In genomic region chr17:43129671-43130010, GRCh38 we compare ENCODE assay signal across 15 cellular contexts. TPM values are rescaled to one million over a fixed set of nuclear protein-coding genes. Genes with fewer than 3 reads are reported as not detected.
DNase-seq lines count a peak whose midpoint lies in the region; ATAC-seq, FAIRE-seq and TF ChIP-seq lines count a peak whose summit lies in the region.
"Had no signal": no experiment of that assay in that cellular context is flagged by ENCODE, and none has a peak within 500 bp of the region (broad histone marks: within the 10 kb centered on the region; RNA-seq: fewer than 3 reads in every experiment).

No MANE protein-coding gene starts in this region.

- H3K9me1 ChIP-seq in K562 (ENCODE audit: control insufficient read depth, insufficient read depth, low read length) = no peaks in the 10 kb centered on the region
- H3K9me1 ChIP-seq in keratinocyte (ENCODE audit: control insufficient read depth, extremely low read depth, insufficient read depth, low read length) = no peaks in the 10 kb centered on the region

- peak overlapping the region; percentile 20 for H3K4me3 Mint-ChIP-seq in CD4-positive, alpha-beta T cell
- H3K4me3 Mint-ChIP-seq: IgD-negative memory B cell, neural crest cell had no signal

- no peaks in the 10 kb centered on the region for H3K9me3 ChIP-seq in CD4-positive, alpha-beta T cell (ENCODE audit: control insufficient read depth, low read length)
- H3K9me3 ChIP-seq in K562 (replicated peaks; ENCODE audit: control insufficient read depth, insufficient read depth, low read depth, low read length) (no peaks in the 10 kb centered on the region), keratinocyte (ENCODE audit: control insufficient read depth, low read depth, low read length) (no peaks in the 10 kb centered on the region), psoas muscle (no peaks in the 10 kb centered on the region), SJCRH30 (replicated peaks) (no peaks in the 10 kb centered on the region)

- TF ChIP-seq EP300 in K562 (IDR thresholded peaks at IDR 0.05; ENCODE audit: low read length) = no peak

- WGBS in K562 (ENCODE audit: insufficient coverage, low coverage, missing lambda C conversion rate) = 86% methylated on average over 11 of the region's 11 CpGs
- WGBS in psoas muscle, 3 donors = 64 to 73% (median 73%) methylated on average over 11 of the region's 11 CpGs

- H4K20me1 ChIP-seq in K562 (replicated peaks; ENCODE audit: control insufficient read depth, insufficient read depth, low read length) = no peaks in the 10 kb centered on the region
- H4K20me1 ChIP-seq in keratinocyte (ENCODE audit: control insufficient read depth, extremely low read depth, insufficient read depth, low read length) = no peaks in the 10 kb centered on the region

- H3K27me3 Mint-ChIP-seq in CD4-positive, alpha-beta T cell = no peaks in the 10 kb centered on the region
- H3K27me3 Mint-ChIP-seq: IgD-negative memory B cell had no signal

- TF ChIP-seq RAD21 in K562 (CRISPR knock-in tag; conservative IDR thresholded peaks at IDR 0.05 in 1 of 2, IDR thresholded peaks at IDR 0.05 in 1 of 2) = no peak

- in situ Hi-C loops in K562 (cut with MboI) = no loop called here

- H3K4me1 ChIP-seq in K562 (replicated peaks in 1 of 2; ENCODE audit: control insufficient read depth in 2 of 2, insufficient read depth in 2 of 2, low read length in 2 of 2) (peaks cover 4 to 13% of the 10 kb centered on the region in 2 experiments; a peak in 4 of 5 replicates), keratinocyte (ENCODE audit: control insufficient read depth, extremely low read depth, insufficient read depth, low read length) (peaks cover 27% of the 10 kb centered on the region), psoas muscle (peaks cover 7% of the 10 kb centered on the region), SJCRH30 (peaks cover 5% of the 10 kb centered on the region; the same call in 1 of the 2 replicates)

- H2AFZ ChIP-seq in K562 (ENCODE audit: low read depth, low read length) (no peak overlapping the region), keratinocyte (ENCODE audit: control insufficient read depth, low read length) (peak overlapping the region; percentile 61)

- no peak overlapping the region for H3K4me3 ChIP-seq in K562
- peak overlapping the region; percentile 7 to 32 (median 29) for H3K4me3 ChIP-seq in keratinocyte (ENCODE audit: control insufficient read depth in 2 of 3, extremely low read depth in 1 of 3, insufficient read depth in 2 of 3, low read depth in 1 of 3, low read length in 3 of 3)
- H3K4me3 ChIP-seq in psoas muscle = peak overlapping the region; percentile 22
- no peak overlapping the region for H3K4me3 ChIP-seq in SJCRH30
- H3K4me3 ChIP-seq: GM12878 had no signal

- CTCF ChIA-PET in CD4-positive, alpha-beta T cell (lab: Charles Lee) = no interaction called here
- CTCF ChIA-PET in K562 (lab: Yijun Ruan, JAX; ENCODE audit: low intra/inter-chr PET ratio) = no interaction called here

- peaks cover 40% of the 10 kb centered on the region for H3K79me2 ChIP-seq in K562 (ENCODE audit: control insufficient read depth, insufficient read depth, low read length)
- H3K79me2 ChIP-seq in keratinocyte (ENCODE audit: control insufficient read depth, insufficient read depth, low read length) = peaks cover 26% of the 10 kb centered on the region

- no TSS peak for BruUV-seq in K562 (replicated peaks; lab: Mats Ljungman, UMichigan)

- no peak overlapping the region for H3K9ac ChIP-seq in K562 (ENCODE audit: insufficient read depth in 1 of 2, low read depth in 2 of 2, low read length in 2 of 2)
- H3K9ac ChIP-seq in keratinocyte (ENCODE audit: control insufficient read depth, extremely low read depth, insufficient read depth, low read length) = peak overlapping the region; percentile 72

- FAIRE-seq in K562 (lab: Jason Lieb, UNC) (no peak), keratinocyte (lab: Jason Lieb, UNC) (peak; percentile 51)
- FAIRE-seq: GM12878 had no signal

- no peak overlapping the region for H3K27ac Mint-ChIP-seq in CD4-positive, alpha-beta T cell

- intact Hi-C loops in CD4-positive, alpha-beta T cell (cut with DNase I, micrococcal nuclease) = loop anchor here (5.0 to 10.0 kb wide), 7 partner anchors 83 to 297 kb away; partner anchors contain the start of genes RND2 (in 2 of the 2), PSME3 (in 1 of the 2), TMEM106A (in 1 of the 2) and VAT1 (in 1 of the 2)
- intact Hi-C loops in K562 (cut with micrococcal nuclease) (no loop called here), psoas muscle (cut with DNase I) (loop anchor here (5.0 kb wide), 1 partner anchor 43 kb away; the partner anchor contains the start of gene NBR1 (in 2 of the 2))

- ATAC-seq in CD4-positive, alpha-beta T cell (ENCODE audit: poor library complexity) = no peak
- ATAC-seq in K562 (no peak), psoas muscle (no peak), HG03196 (IDR thresholded peaks at IDR 0.05; ENCODE audit: unreplicated experiment) (no peak), HG02970 (IDR thresholded peaks at IDR 0.05; ENCODE audit: low FRiP score, unreplicated experiment) (no peak)
- ATAC-seq: GM12878 had no signal

- POLR2A ChIA-PET in CD4-positive, alpha-beta T cell (lab: Charles Lee) = no interaction called here
- POLR2A ChIA-PET in K562 (lab: Yijun Ruan, JAX) = interaction anchor here (1.1 to 1.2 kb wide), 2 partner anchors 24 to 186 kb away, joined by 4 read pairs; no protein-coding TSS in a partner anchor

- TF ChIP-seq CTCF in CD4-positive, alpha-beta T cell (IDR thresholded peaks at IDR 0.05) = no peak
- no peak for TF ChIP-seq CTCF in K562 (IDR thresholded peaks at IDR 0.05 in 2 of 3, conservative IDR thresholded peaks at IDR 0.05 in 1 of 3; ENCODE audit: insufficient read depth in 2 of 3, low read depth in 1 of 3, low read length in 3 of 3)
- no peak for TF ChIP-seq CTCF in keratinocyte (optimal IDR thresholded peaks at IDR 0.05 in 1 of 3, IDR thresholded peaks at IDR 0.05 in 1 of 3, conservative IDR thresholded peaks at IDR 0.05 in 1 of 3; ENCODE audit: extremely low read depth in 1 of 3, insufficient read depth in 2 of 3, low read length in 3 of 3)
- no peak for TF ChIP-seq CTCF in psoas muscle (IDR thresholded peaks at IDR 0.05)
- no peak for TF ChIP-seq CTCF in GM10266 (IDR thresholded peaks at IDR 0.05; ENCODE audit: control insufficient read depth, insufficient read depth, low read depth, missing control alignments)

- H3K27ac ChIP-seq in CD4-positive, alpha-beta T cell (ENCODE audit: low read depth, low read length) = no peak overlapping the region
- H3K27ac ChIP-seq in K562 (ENCODE audit: extremely low read depth, low read depth, low read length) (no peak overlapping the region), keratinocyte (ENCODE audit: control insufficient read depth, insufficient read depth, low read length) (peak overlapping the region; percentile 81), psoas muscle (no peak overlapping the region), SJCRH30 (no peak overlapping the region)

- peaks cover 24% of the 10 kb centered on the region for H3K4me1 Mint-ChIP-seq in CD4-positive, alpha-beta T cell (ENCODE audit: low read depth)

- no peak for TF ChIP-seq POLR2A in K562 (conservative IDR thresholded peaks at IDR 0.05)

- H3K9me3 Mint-ChIP-seq in CD4-positive, alpha-beta T cell = no peaks in the 10 kb centered on the region
- H3K9me3 Mint-ChIP-seq: IgD-negative memory B cell, neural crest cell had no signal

- dilution Hi-C loops in keratinocyte (cut with MboI; ENCODE audit: extremely low pct_ligation_motif_present, low sequenced_read_pairs) = no loop called here

- no peaks in the 10 kb centered on the region for H3K27me3 ChIP-seq in CD4-positive, alpha-beta T cell (ENCODE audit: control insufficient read depth, insufficient read depth, low read length)
- H3K27me3 ChIP-seq in K562 (ENCODE audit: control insufficient read depth in 2 of 2, insufficient read depth in 2 of 2, low read length in 2 of 2) (no peaks in the 10 kb centered on the region), keratinocyte (ENCODE audit: control insufficient read depth, extremely low read depth, insufficient read depth, low read length) (no peaks in the 10 kb centered on the region), psoas muscle (ENCODE audit: insufficient read depth in 3 of 3, low read length in 2 of 3) (no peaks in the 10 kb centered on the region), SJCRH30 (no peaks in the 10 kb centered on the region)

- no peak overlapping the region for H3K4me2 ChIP-seq in K562 (ENCODE audit: insufficient read depth, low read length)
- H3K4me2 ChIP-seq in keratinocyte (ENCODE audit: control insufficient read depth, extremely low read depth, insufficient read depth, low read depth, low read length) = peak overlapping the region; percentile 67

- no peak for DNase-seq in CD4-positive, alpha-beta T cell
- DNase-seq in K562 (ENCODE audit: extremely low read depth in 1 of 4, low spot score in 3 of 4) (no peak), keratinocyte (ENCODE audit: low read depth, low spot score) (no peak), psoas muscle (no peak), SJCRH30 (no peak), GM10266 (ENCODE audit: extremely low spot score) (no peak)
- DNase-seq: activated CD4-positive, CD25-positive, alpha-beta regulatory T cell treated with anti-CD3 and anti-CD28 coated beads, Interleukin-2, amount 50 U/mL, for 72 hours; foreskin melanocyte; NCI-H187 treated with DMSO at 0.1 percent for 48 hours; retina had no signal

- peaks cover 40% of the 10 kb centered on the region for H3K36me3 Mint-ChIP-seq in CD4-positive, alpha-beta T cell (ENCODE audit: low read depth)

- H3K36me3 ChIP-seq in K562 (ENCODE audit: control insufficient read depth, insufficient read depth, low read length) = peaks cover 48% of the 10 kb centered on the region; the same call in 2 of the 3 replicates
- peaks cover 7 to 10% of the 10 kb centered on the region in 2 experiments for H3K36me3 ChIP-seq in keratinocyte (ENCODE audit: control insufficient read depth in 2 of 2, extremely low read depth in 1 of 2, insufficient read depth in 2 of 2, low read length in 2 of 2)
- peaks cover 0 to 32% of the 10 kb centered on the region in 2 donors for H3K36me3 ChIP-seq in psoas muscle (ENCODE audit: insufficient read depth in 1 of 2, low read depth in 1 of 2)
- peaks cover 10% of the 10 kb centered on the region for H3K36me3 ChIP-seq in SJCRH30

RNA-seq across cellular contexts. Expression of gene BRCA1, which starts 4.5 kb away (rescaled TPM):
- total RNA-seq in CD4-positive, alpha-beta T cell = 1 to 10 TPM; 1.2 to 1.3 TPM
- total RNA-seq in K562 (2011; cell fraction: chromatin; rRNA removed; ENCODE audit: low replicate concordance) = 71.2 and 176 TPM in 2 replicates
- 45.0 and 58.7 TPM in 2 replicates for total RNA-seq in K562 (2011; cell fraction: nucleolus; rRNA removed)
- 95.6 and 115 TPM in 2 replicates for total RNA-seq in K562 (2011; cell fraction: nucleoplasm; rRNA removed)
- 68.4 and 82.5 TPM in 2 replicates for total RNA-seq in K562 (2014; rRNA removed)
- 73.2 and 79.1 TPM in 2 replicates for total RNA-seq in K562 (2014; rRNA removed; fragmentation: Illumina TruSeq; extraction: Trizol)
- 59.0 and 61.6 TPM in 2 replicates for total RNA-seq in K562 (2015; rRNA removed; fragmentation: Illumina TruSeq; extraction: Trizol)
- 60.2 and 62.3 TPM in 2 replicates for total RNA-seq in K562 (2021)
- polyA plus RNA-seq in K562 (2011; rRNA removed) = 49.7 and 95.3 TPM in 2 replicates
- 59.2 and 99.4 TPM in 2 replicates for polyA plus RNA-seq in K562 (2011; cell fraction: cytosol; rRNA removed)
- 34.4 and 81.1 TPM in 2 replicates for polyA plus RNA-seq in K562 (2011; cell fraction: nucleus; rRNA removed)
- 55.7 and 71.7 TPM in 2 replicates for polyA plus RNA-seq in K562 (2012)
- polyA plus RNA-seq in K562 (2014; fragmentation: Illumina TruSeq; extraction: Trizol) = 74.8 and 77.1 TPM in 2 replicates
- 10 to 100 TPM; 25.9 to 35.6 TPM for polyA plus RNA-seq in K562 (2014; fragmentation: Nextera tagmentation; extraction: Ambion mirVana)
- 56.5 and 60.1 TPM in 2 replicates for polyA plus RNA-seq in K562 (2014; rRNA removed)
- 143 and 194 TPM in 2 replicates for polyA minus RNA-seq in K562 (2011; rRNA and poly(A)+ RNA removed)
- polyA minus RNA-seq in K562 (2011; cell fraction: cytosol; rRNA and poly(A)+ RNA removed) = 33.9 and 77.6 TPM in 2 replicates
- 42.5 and 54.0 TPM in 2 replicates for polyA minus RNA-seq in K562 (2011; cell fraction: nucleus; rRNA and poly(A)+ RNA removed)
- 11.1 to 17.2 TPM (median 15.8 TPM) in 3 replicates for polyA plus RNA-seq in keratinocyte
- polyA plus RNA-seq in keratinocyte (2011; ENCODE audit: low read depth) = 3.3 TPM
- 8.1 and 8.9 TPM in 2 replicates for polyA plus RNA-seq in keratinocyte (2011; cell fraction: cytosol; rRNA removed)
- polyA plus RNA-seq in keratinocyte (2011; cell fraction: nucleus; rRNA removed) = 13.8 and 14.1 TPM in 2 replicates
- polyA plus RNA-seq in keratinocyte (2012; ENCODE audit: low replicate concordance) = 1.4 and 14.2 TPM in 2 replicates
- 16.0 to 55.6 TPM (median 51.1 TPM) in 3 replicates for polyA minus RNA-seq in keratinocyte
- polyA minus RNA-seq in keratinocyte (2011; cell fraction: cytosol; rRNA and poly(A)+ RNA removed) = 10.0 TPM
- 9.3 and 20.8 TPM in 2 replicates for polyA minus RNA-seq in keratinocyte (2011; cell fraction: nucleus; rRNA and poly(A)+ RNA removed)
- total RNA-seq in psoas muscle = 1 to 10 TPM; 2.3 to 6.1 (median 3.8) TPM
- polyA plus RNA-seq in psoas muscle = 1 to 10 TPM; 1.5 to 4.6 (median 2.2) TPM
- total RNA-seq in SJCRH30 (2014; rRNA removed; shearing (Covaris generic)) = 60.1 and 65.3 TPM in 2 replicates

RNA-seq across cellular contexts. Expression of gene NBR1, which starts 41.4 kb away (rescaled TPM):
- 10 to 100 TPM; 23.7 TPM for total RNA-seq in CD4-positive, alpha-beta T cell
- 68.0 and 83.8 TPM in 2 replicates for total RNA-seq in K562 (2011; cell fraction: chromatin; rRNA removed; ENCODE audit: low replicate concordance)
- total RNA-seq in K562 (2011; cell fraction: nucleolus; rRNA removed) = 39.7 and 40.1 TPM in 2 replicates
- 55.0 and 61.7 TPM in 2 replicates for total RNA-seq in K562 (2011; cell fraction: nucleoplasm; rRNA removed)
- 37.0 and 38.9 TPM in 2 replicates for total RNA-seq in K562 (2014; rRNA removed)
- total RNA-seq in K562 (2014; rRNA removed; fragmentation: Illumina TruSeq; extraction: Trizol) = 50.2 and 59.5 TPM in 2 replicates
- 33.9 and 36.8 TPM in 2 replicates for total RNA-seq in K562 (2015; rRNA removed; fragmentation: Illumina TruSeq; extraction: Trizol)
- 39.9 and 44.8 TPM in 2 replicates for total RNA-seq in K562 (2021)
- polyA plus RNA-seq in K562 (2011; rRNA removed) = 41.0 and 70.1 TPM in 2 replicates
- polyA plus RNA-seq in K562 (2011; cell fraction: cytosol; rRNA removed) = 25.1 and 31.0 TPM in 2 replicates
- 19.9 and 23.4 TPM in 2 replicates for polyA plus RNA-seq in K562 (2011; cell fraction: nucleus; rRNA removed)
- 33.2 and 53.7 TPM in 2 replicates for polyA plus RNA-seq in K562 (2012)
- 58.6 and 62.8 TPM in 2 replicates for polyA plus RNA-seq in K562 (2014; fragmentation: Illumina TruSeq; extraction: Trizol)
- polyA plus RNA-seq in K562 (2014; fragmentation: Nextera tagmentation; extraction: Ambion mirVana) = 1 to 10 TPM; 4.2 to 7.5 TPM
- polyA plus RNA-seq in K562 (2014; rRNA removed) = 36.2 and 39.9 TPM in 2 replicates
- polyA minus RNA-seq in K562 (2011; rRNA and poly(A)+ RNA removed) = 81.8 and 120 TPM in 2 replicates
- 28.1 and 40.1 TPM in 2 replicates for polyA minus RNA-seq in K562 (2011; cell fraction: cytosol; rRNA and poly(A)+ RNA removed)
- 19.5 and 27.4 TPM in 2 replicates for polyA minus RNA-seq in K562 (2011; cell fraction: nucleus; rRNA and poly(A)+ RNA removed)
- polyA plus RNA-seq in keratinocyte = 65.7 to 70.8 TPM (median 67.7 TPM) in 3 replicates
- polyA plus RNA-seq in keratinocyte (2011; ENCODE audit: low read depth) = 35.6 TPM
- polyA plus RNA-seq in keratinocyte (2011; cell fraction: cytosol; rRNA removed) = 47.9 and 67.3 TPM in 2 replicates
- 60.5 and 64.0 TPM in 2 replicates for polyA plus RNA-seq in keratinocyte (2011; cell fraction: nucleus; rRNA removed)
- 39.4 and 47.3 TPM in 2 replicates for polyA plus RNA-seq in keratinocyte (2012; ENCODE audit: low replicate concordance)
- 63.2 to 113 TPM (median 109 TPM) in 3 replicates for polyA minus RNA-seq in keratinocyte
- polyA minus RNA-seq in keratinocyte (2011; cell fraction: cytosol; rRNA and poly(A)+ RNA removed) = 49.5 TPM
- polyA minus RNA-seq in keratinocyte (2011; cell fraction: nucleus; rRNA and poly(A)+ RNA removed) = 60.6 and 97.0 TPM in 2 replicates
- total RNA-seq in psoas muscle = 100 to 1,000 TPM; 104 to 157 (median 133) TPM
- 10 to 100 TPM; 13.7 to 91.7 (median 45.9) TPM for polyA plus RNA-seq in psoas muscle
- total RNA-seq in SJCRH30 (2014; rRNA removed; shearing (Covaris generic)) = 36.8 and 40.3 TPM in 2 replicates

Comparison
In these comparisons a context has a peak if more than half of its experiments do, and no peak if none do; other contexts are left out.
1. H3K4me3 ChIP-seq: peak in keratinocyte (3 of 3) and psoas muscle (single experiment); none in K562 (single experiment) and SJCRH30 (single experiment).